In genomic region chr1:53637726-53638640, GRCh38 we compare ENCODE assay signal across 19 cellular contexts.
DNase-seq lines count a peak whose midpoint lies in the region; ATAC-seq and TF ChIP-seq lines count a peak whose summit lies in the region.
"Had no signal": no experiment of that assay in that cellular context is flagged by ENCODE, and none has a peak within 500 bp of the region (broad histone marks: within the 10 kb centered on the region; RNA-seq: fewer than 3 reads in every experiment).

No MANE protein-coding gene starts in this region.

- no peak overlapping the region for H2BK5ac ChIP-seq in mesenchymal stem cell (ENCODE audit: low read depth, low read length, poor library complexity, severe bottlenecking)

- no peaks in the 10 kb centered on the region for H3K9me3 ChIP-seq in right atrium auricular region
- H3K9me3 ChIP-seq in mesenchymal stem cell (ENCODE audit: control insufficient read depth, low read length) = no peaks in the 10 kb centered on the region
- no peaks in the 10 kb centered on the region for H3K9me3 ChIP-seq in prostate gland
- H3K9me3 ChIP-seq: heart left ventricle, thoracic aorta had no signal

- no peak overlapping the region for H3K4ac ChIP-seq in mesenchymal stem cell (ENCODE audit: low read depth in 1 of 2, low read length in 2 of 2)

- peaks cover 47% of the 10 kb centered on the region for H3K79me1 ChIP-seq in mesenchymal stem cell (replicated peaks; ENCODE audit: low read length, poor library complexity, severe bottlenecking)

- H3K4me3 ChIP-seq in right atrium auricular region (no peak overlapping the region), mesenchymal stem cell (ENCODE audit: insufficient read depth in 1 of 2, low read depth in 1 of 2, low read length in 2 of 2) (no peak overlapping the region), prostate gland (no peak overlapping the region)
- H3K4me3 ChIP-seq: heart left ventricle, thoracic aorta had no signal

- H3K4me1 ChIP-seq in right atrium auricular region (no peaks in the 10 kb centered on the region), mesenchymal stem cell (ENCODE audit: control insufficient read depth, insufficient read depth, low read depth, low read length) (peaks cover 36% of the 10 kb centered on the region), prostate gland (replicated peaks) (no peaks in the 10 kb centered on the region)
- H3K4me1 ChIP-seq: heart left ventricle had no signal

- H3K36me3 ChIP-seq in right atrium auricular region (no peaks in the 10 kb centered on the region), mesenchymal stem cell (ENCODE audit: control insufficient read depth in 1 of 2, insufficient read depth in 2 of 2, low read depth in 1 of 2, low read length in 2 of 2) (peaks cover 0 to 33% of the 10 kb centered on the region in 2 experiments), prostate gland (no peaks in the 10 kb centered on the region)
- H3K36me3 ChIP-seq: heart left ventricle, thoracic aorta had no signal

- no peak overlapping the region for H4K91ac ChIP-seq in mesenchymal stem cell (ENCODE audit: low read length)

- TF ChIP-seq CTCF in right atrium auricular region (IDR thresholded peaks at IDR 0.05) (no peak), type B pancreatic cell (conservative IDR thresholded peaks at IDR 0.05) (no peak), prostate gland (IDR thresholded peaks at IDR 0.05) (no peak)

- H3K27me3 Mint-ChIP-seq in type B pancreatic cell = peaks cover 5% of the 10 kb centered on the region
- H3K27me3 Mint-ChIP-seq: activated CD8-positive, alpha-beta T cell treated with anti-CD3 and anti-CD28 coated beads for 36 hours had no signal

- no peak overlapping the region for H3K27ac Mint-ChIP-seq in type B pancreatic cell
- H3K27ac Mint-ChIP-seq: activated CD8-positive, alpha-beta T cell treated with anti-CD3 and anti-CD28 coated beads for 36 hours; CD14-positive monocyte; HFFc6; T-helper 1 cell treated with Interleukin-12 subunit alpha and Interleukin-12 subunit beta and Interleukin-4 antibody, amounts not matched to agents 30 μg/mL and 1 μg/mL, for 36 hours had no signal

- WGBS in mesenchymal stem cell = 87% methylated on average over 13 of the region's 13 CpGs
- 87% methylated on average over 13 of the region's 13 CpGs for WGBS in prostate gland

- intact Hi-C loops in cardiac septum (cut with DNase I) = no loop called here
- intact Hi-C loops in prostate gland (cut with DNase I) = no loop called here

- H3K4me2 ChIP-seq in mesenchymal stem cell (ENCODE audit: low read length, poor library complexity, severe bottlenecking) = no peak overlapping the region

- H3K14ac ChIP-seq in mesenchymal stem cell (ENCODE audit: low read length in 2 of 2) = no peak overlapping the region

- H3K23ac ChIP-seq in mesenchymal stem cell (ENCODE audit: low read length in 2 of 2) = no peak overlapping the region

- no peak overlapping the region for H2BK120ac ChIP-seq in mesenchymal stem cell (ENCODE audit: low read depth, low read length)

- H2BK15ac ChIP-seq in mesenchymal stem cell (ENCODE audit: low read depth, poor library complexity, severe bottlenecking) = no peak overlapping the region

- no peak overlapping the region for H3K4me3 Mint-ChIP-seq in type B pancreatic cell
- H3K4me3 Mint-ChIP-seq: activated CD8-positive, alpha-beta T cell treated with anti-CD3 and anti-CD28 coated beads for 36 hours; CD14-positive monocyte; HFFc6; T-helper 1 cell treated with Interleukin-12 subunit alpha and Interleukin-12 subunit beta and Interleukin-4 antibody, amounts not matched to agents 30 μg/mL and 1 μg/mL, for 36 hours had no signal

- no peak overlapping the region for H3K9ac ChIP-seq in mesenchymal stem cell (ENCODE audit: low read length)

- no peak for TF ChIP-seq POLR2A in prostate gland (IDR thresholded peaks at IDR 0.05)

- ATAC-seq in HG03135 (IDR thresholded peaks at IDR 0.05; ENCODE audit: unreplicated experiment) = no peak
- ATAC-seq: activated CD8-positive, alpha-beta T cell treated with anti-CD3 and anti-CD28 coated beads for 36 hours; heart left ventricle had no signal

- no peaks in the 10 kb centered on the region for H3K9me3 Mint-ChIP-seq in type B pancreatic cell
- H3K9me3 Mint-ChIP-seq: activated CD8-positive, alpha-beta T cell treated with anti-CD3 and anti-CD28 coated beads for 36 hours; CD14-positive monocyte; HFFc6; T-helper 1 cell treated with Interleukin-12 subunit alpha and Interleukin-12 subunit beta and Interleukin-4 antibody, amounts not matched to agents 30 μg/mL and 1 μg/mL, for 36 hours had no signal

- DNase-seq in cardiac septum (ENCODE audit: low spot score) = peak; percentile 66
- no peak for DNase-seq in right atrium auricular region (ENCODE audit: low spot score)
- DNase-seq in SKM-1 (lab: John Stamatoyannopoulos, UW; ENCODE audit: unreplicated experiment) = peak; percentile 20
- DNase-seq in mesenchymal stem cell = no peak
- DNase-seq in type B pancreatic cell (ENCODE audit: extremely low spot score, unreplicated experiment) = peak; percentile 61
- no peak for DNase-seq in SW 1271 (lab: John Stamatoyannopoulos, UW)
- DNase-seq in prostate gland (ENCODE audit: low spot score) = no peak
- DNase-seq: activated CD8-positive, alpha-beta T cell treated with anti-CD3 and anti-CD28 coated beads for 36 hours; HFFc6; IMR-90; NCI-H187; NCI-H345; NCI-H82; SIG-M5 had no signal

- H3K27me3 ChIP-seq in right atrium auricular region (no peaks in the 10 kb centered on the region), mesenchymal stem cell (ENCODE audit: control insufficient read depth in 1 of 2, insufficient read depth in 1 of 2, low read length in 2 of 2) (peaks cover 0 to 61% of the 10 kb centered on the region in 2 experiments), prostate gland (replicated peaks; ENCODE audit: insufficient read depth) (no peaks in the 10 kb centered on the region)
- H3K27me3 ChIP-seq: heart left ventricle had no signal

- H2AK5ac ChIP-seq in mesenchymal stem cell (ENCODE audit: low read length, severe bottlenecking) = no peak overlapping the region

- H3K18ac ChIP-seq in mesenchymal stem cell (ENCODE audit: low read depth in 1 of 2, low read length in 2 of 2) = no peak overlapping the region

- H2BK12ac ChIP-seq in mesenchymal stem cell (ENCODE audit: low read length in 2 of 2) = no peak overlapping the region

- peak overlapping the region; percentile 56 for H2AFZ ChIP-seq in mesenchymal stem cell (ENCODE audit: low read depth, low read length)

- no peaks in the 10 kb centered on the region for H3K36me3 Mint-ChIP-seq in type B pancreatic cell
- H3K36me3 Mint-ChIP-seq: CD14-positive monocyte had no signal

- H3K4me1 Mint-ChIP-seq in type B pancreatic cell (ENCODE audit: unreplicated experiment) = peaks cover 15% of the 10 kb centered on the region
- H3K4me1 Mint-ChIP-seq: CD14-positive monocyte had no signal

- H4K8ac ChIP-seq in mesenchymal stem cell (ENCODE audit: low read length) = no peak overlapping the region

- H3K27ac ChIP-seq in right atrium auricular region (no peak overlapping the region), mesenchymal stem cell (ENCODE audit: low read length, poor library complexity, severe bottlenecking) (no peak overlapping the region), prostate gland (no peak overlapping the region)
- H3K27ac ChIP-seq: heart left ventricle, thoracic aorta had no signal

Comparison
In these comparisons a context has a peak if more than half of its experiments do, and no peak if none do; other contexts are left out.
1. DNase-seq: peak in cardiac septum (single experiment), SKM-1 (single experiment) and type B pancreatic cell (single experiment); none in right atrium auricular region (single experiment), mesenchymal stem cell (single experiment), SW 1271 (0 of 2) and prostate gland (single experiment).